Comparison of ENCODE assay signal across 6 cellular contexts in genomic region chr9:65411336-65411735, GRCh38.
"Had no signal": no experiment of that assay in that cellular context is flagged by ENCODE, and none has a peak within 500 bp of the region (broad histone marks: within the 10 kb centered on the region; RNA-seq: fewer than 3 reads in every experiment).

No MANE protein-coding gene starts in this region.

- H3K4me3 ChIP-seq: GM23248, HAP-1 had no signal

- H3K27ac ChIP-seq: GM23248, HL-60 had no signal

- H3K4me1 ChIP-seq: HAP-1 had no signal

- H3K36me3 ChIP-seq: HAP-1 had no signal

- H3K9me3 ChIP-seq: HAP-1 had no signal

- DNase-seq: GM23248, GOT3, H7, HFFc6 had no signal
